Comparison of ENCODE assay signal across 26 cellular contexts in the genomic region with DNA sequence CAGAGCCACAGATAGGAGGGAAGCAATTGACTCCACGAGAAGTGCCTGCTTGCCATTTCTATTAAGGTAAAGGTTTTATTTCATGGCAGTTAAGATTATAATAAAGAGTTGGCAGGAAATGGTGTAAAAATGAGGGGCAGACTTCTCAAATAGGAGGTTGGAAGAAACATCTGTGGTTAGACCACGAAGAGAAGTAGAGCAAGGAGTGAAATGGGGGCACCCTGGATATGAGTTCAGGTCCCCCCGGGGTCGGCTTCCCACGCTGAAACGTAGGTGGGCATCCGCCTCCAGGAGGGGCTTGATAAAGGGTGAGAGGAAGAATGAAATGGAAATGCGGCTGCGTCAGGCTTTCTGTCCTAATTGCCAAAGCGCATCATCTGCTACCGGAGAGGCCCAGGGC.
"Had no signal": no experiment of that assay in that cellular context is flagged by ENCODE, and none has a peak within 500 bp of the region (broad histone marks: within the 10 kb centered on the region; RNA-seq: fewer than 3 reads in every experiment).

No MANE protein-coding gene starts in this region.

- H3K4me3 Mint-ChIP-seq: activated CD4-positive, alpha-beta memory T cell treated with anti-CD3 and anti-CD28 coated beads, Interleukin-2, amount 10 ng/mL, durations not matched to agents 7 days and 5 days; activated CD4-positive, alpha-beta T cell treated with anti-CD3 and anti-CD28 coated beads for 36 hours; activated naive CD4-positive, alpha-beta T cell treated with anti-CD3 and anti-CD28 coated beads for 36 hours; activated naive CD8-positive, alpha-beta T cell treated with anti-CD3 and anti-CD28 coated beads, Interleukin-2, amount 10 ng/mL, durations not matched to agents 7 days and 5 days had no signal

- H3K27ac Mint-ChIP-seq: activated CD4-positive, alpha-beta memory T cell treated with anti-CD3 and anti-CD28 coated beads, Interleukin-2, amount 10 ng/mL, durations not matched to agents 7 days and 5 days; activated CD4-positive, alpha-beta T cell treated with anti-CD3 and anti-CD28 coated beads for 36 hours; activated naive CD4-positive, alpha-beta T cell treated with anti-CD3 and anti-CD28 coated beads for 36 hours; activated naive CD8-positive, alpha-beta T cell treated with anti-CD3 and anti-CD28 coated beads, Interleukin-2, amount 10 ng/mL, durations not matched to agents 7 days and 5 days; IgD-negative memory B cell had no signal

- DNase-seq: activated CD4-positive, alpha-beta memory T cell treated with anti-CD3 and anti-CD28 coated beads, Interleukin-2, amount 10 ng/mL, durations not matched to agents 7 days and 5 days; activated CD4-positive, alpha-beta T cell treated with anti-CD3 and anti-CD28 coated beads for 36 hours; activated CD4-positive, alpha-beta T cell treated with anti-CD3 and anti-CD28 coated beads, Interleukin-2, amount 50 U/mL, for 1 hour; activated CD4-positive, CD25-positive, alpha-beta regulatory T cell; activated CD8-positive, alpha-beta memory T cell treated with anti-CD3 and anti-CD28 coated beads, Interleukin-2, amount 50 U/mL, for 48 hours; activated effector memory CD4-positive, alpha-beta T cell treated with Interleukin-2 at 50 U/mL for 16 hours; activated naive CD4-positive, alpha-beta T cell treated with anti-CD3 and anti-CD28 coated beads for 36 hours; activated naive CD8-positive, alpha-beta T cell treated with anti-CD3 and anti-CD28 coated beads, Interleukin-2, amount 10 ng/mL, durations not matched to agents 7 days and 5 days; activated T-cell treated with anti-CD3 and anti-CD28 coated beads, Interleukin-2, amount 50 U/mL, for 1 hour; aorta; central memory CD4-positive, alpha-beta T cell; KG1; MV-4-11; NCI-H1105; NCI-H1436; NCI-H1694 treated with DMSO at 0.1 percent for 48 hours; NCI-H2029 treated with DMSO at 0.1 percent for 48 hours; NCI-H446; Peyer's patch; SHP77; SW 1271; T-helper 9 cell had no signal

- H3K9me3 ChIP-seq: breast epithelium, Peyer's patch, SJSA1 had no signal

- H3K9me3 Mint-ChIP-seq: activated CD4-positive, alpha-beta memory T cell treated with anti-CD3 and anti-CD28 coated beads, Interleukin-2, amount 10 ng/mL, durations not matched to agents 7 days and 5 days; activated naive CD4-positive, alpha-beta T cell treated with anti-CD3 and anti-CD28 coated beads for 36 hours; activated naive CD8-positive, alpha-beta T cell treated with anti-CD3 and anti-CD28 coated beads, Interleukin-2, amount 10 ng/mL, durations not matched to agents 7 days and 5 days had no signal

- H3K4me1 Mint-ChIP-seq: activated CD4-positive, alpha-beta T cell treated with anti-CD3 and anti-CD28 coated beads for 36 hours; activated naive CD8-positive, alpha-beta T cell treated with anti-CD3 and anti-CD28 coated beads, Interleukin-2, amount 10 ng/mL, durations not matched to agents 7 days and 5 days; IgD-negative memory B cell had no signal

- H3K36me3 Mint-ChIP-seq: activated naive CD8-positive, alpha-beta T cell treated with anti-CD3 and anti-CD28 coated beads, Interleukin-2, amount 10 ng/mL, durations not matched to agents 7 days and 5 days; IgD-negative memory B cell had no signal

- ATAC-seq: activated CD4-positive, alpha-beta T cell treated with anti-CD3 and anti-CD28 coated beads for 36 hours; SK-N-SH treated with all-trans-retinoic acid at 6 μM for 48 hours had no signal

- H3K27me3 Mint-ChIP-seq: activated CD4-positive, alpha-beta memory T cell treated with anti-CD3 and anti-CD28 coated beads, Interleukin-2, amount 10 ng/mL, durations not matched to agents 7 days and 5 days; IgD-negative memory B cell had no signal
